9 cellular contexts compared by ENCODE assay signal in the genomic region with DNA sequence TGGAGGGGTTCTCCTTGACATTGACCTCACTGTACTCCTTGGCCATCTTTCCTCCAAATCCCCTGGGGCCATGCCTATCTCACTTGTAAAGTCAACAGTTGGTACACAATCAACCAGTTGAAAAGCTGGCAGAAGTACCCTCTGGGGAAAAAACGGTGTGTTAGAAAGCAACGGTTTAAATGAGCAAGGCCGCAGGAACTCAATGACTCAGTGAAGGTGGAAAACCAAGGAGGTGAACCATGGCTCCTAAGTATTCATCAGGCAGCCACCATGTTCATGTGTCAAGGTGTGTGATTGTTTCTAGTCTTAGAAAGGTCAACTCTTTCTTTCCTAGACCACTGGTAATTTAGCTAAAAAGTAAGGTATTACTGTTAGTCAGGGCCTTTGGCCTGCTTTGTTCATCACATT.
DNase-seq lines count a peak whose midpoint lies in the region; ATAC-seq and TF ChIP-seq lines count a peak whose summit lies in the region.
"Had no signal": no experiment of that assay in that cellular context is flagged by ENCODE, and none has a peak within 500 bp of the region (broad histone marks: within the 10 kb centered on the region; RNA-seq: fewer than 3 reads in every experiment).

No MANE protein-coding gene starts in this region.

- no peak overlapping the region for H3K27ac Mint-ChIP-seq in activated B cell treated with CpG ODN at 0.5 μM for 24 hours
- H3K27ac Mint-ChIP-seq in natural killer cell = peak overlapping the region; percentile 20 to 72

- CTCF ChIA-PET in activated B cell treated with CpG ODN at 0.5 μM for 24 hours (lab: Charles Lee) = interaction anchor here (1.7 kb wide), 1 partner anchor 202 kb away, joined by 13 read pairs; no protein-coding TSS in a partner anchor

- ATAC-seq in GM19023 (IDR thresholded peaks at IDR 0.05; ENCODE audit: unreplicated experiment) (peak; percentile 13), HG02763 (IDR thresholded peaks at IDR 0.05; ENCODE audit: unreplicated experiment) (peak; percentile 24), activated B cell treated with CpG ODN at 0.5 μM for 24 hours (ENCODE audit: low read depth) (peak; percentile 25), natural killer cell (no peak)
- ATAC-seq: lower lobe of right lung had no signal

- H3K27me3 Mint-ChIP-seq in activated B cell treated with CpG ODN at 0.5 μM for 24 hours (peaks cover 2% of the 10 kb centered on the region), natural killer cell (ENCODE audit: low read depth in 2 of 2) (no peaks in the 10 kb centered on the region)

- no peak for DNase-seq in activated B cell treated with CpG ODN at 0.5 μM for 24 hours
- DNase-seq in natural killer cell = no peak
- no peak for DNase-seq in HK-2 (ENCODE audit: unreplicated experiment)
- no peak for DNase-seq in kidney glomerular epithelial cell (lab: John Stamatoyannopoulos, UW)
- DNase-seq in HT-29 (ENCODE audit: low spot score) = no peak
- no peak for DNase-seq in activated effector memory CD4-positive, alpha-beta T cell treated with Interleukin-2 at 50 U/mL for 16 hours
- DNase-seq: lower lobe of right lung had no signal

- TF ChIP-seq CTCF in activated B cell treated with CpG ODN at 0.5 μM for 24 hours (IDR thresholded peaks at IDR 0.05) (no peak), natural killer cell (IDR thresholded peaks at IDR 0.05) (no peak)

- H3K9me3 Mint-ChIP-seq in activated B cell treated with CpG ODN at 0.5 μM for 24 hours (no peaks in the 10 kb centered on the region), natural killer cell (peaks cover 0 to 2% of the 10 kb centered on the region in 2 donors)

- intact Hi-C loops in activated B cell treated with CpG ODN at 0.5 μM for 24 hours (cut with micrococcal nuclease) (loop anchor here (5.0 kb wide), 1 partner anchor 986 kb away; no protein-coding TSS in a partner anchor), natural killer cell (cut with micrococcal nuclease) (loop anchor here (2.0 to 5.0 kb wide), 4 partner anchors 29 to 186 kb away; no protein-coding TSS in a partner anchor)

- no peak overlapping the region for H3K4me3 Mint-ChIP-seq in activated B cell treated with CpG ODN at 0.5 μM for 24 hours
- H3K4me3 Mint-ChIP-seq in natural killer cell = no peak overlapping the region

- H3K4me1 Mint-ChIP-seq in activated B cell treated with CpG ODN at 0.5 μM for 24 hours (peaks cover 27% of the 10 kb centered on the region), natural killer cell (peaks cover 31% of the 10 kb centered on the region in 2 donors)

- POLR2A ChIA-PET in activated B cell treated with CpG ODN at 0.5 μM for 24 hours (lab: Charles Lee) = no interaction called here

- H3K36me3 Mint-ChIP-seq in activated B cell treated with CpG ODN at 0.5 μM for 24 hours (ENCODE audit: low read depth) (no peaks in the 10 kb centered on the region), natural killer cell (no peaks in the 10 kb centered on the region)

Comparison
In these comparisons a context has a peak if more than half of its experiments do, and no peak if none do; other contexts are left out.
1. ATAC-seq: peak in GM19023 (single experiment), HG02763 (single experiment) and activated B cell treated with CpG ODN at 0.5 μM for 24 hours (single experiment); none in natural killer cell (0 of 3).